ENCODE assay signal across 15 cellular contexts in the genomic region with DNA sequence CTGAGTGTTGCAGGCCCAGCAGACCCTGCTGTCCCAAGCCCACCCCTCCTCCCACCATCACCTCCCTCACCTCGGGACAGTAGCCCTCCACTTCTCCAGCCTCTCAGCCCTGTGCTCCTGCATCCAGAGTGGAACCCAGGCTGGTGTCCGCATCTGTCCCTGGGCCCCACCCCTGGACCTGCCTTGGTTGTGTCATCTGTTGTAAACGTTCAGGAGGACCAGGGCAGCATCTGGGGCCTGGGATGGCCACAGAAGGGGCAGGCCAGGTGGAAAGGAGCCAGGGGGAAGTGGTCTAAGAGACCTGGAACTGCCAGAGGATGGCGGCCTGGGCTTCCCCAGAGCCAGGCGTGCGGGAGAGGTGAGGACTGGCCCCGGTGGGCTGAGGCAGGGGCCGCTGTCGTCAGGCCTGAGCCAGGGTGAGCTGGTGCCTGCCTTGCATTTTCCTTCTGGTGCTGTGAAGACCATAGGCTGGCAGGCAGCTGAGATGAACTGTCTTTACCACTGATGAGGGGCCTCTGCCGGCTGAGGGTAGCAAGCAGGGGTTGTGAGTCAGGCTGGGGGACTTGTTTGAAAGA. TPM values are rescaled to one million over a fixed set of nuclear protein-coding genes. Genes with fewer than 3 reads are reported as not detected.
DNase-seq lines count a peak whose midpoint lies in the region; ATAC-seq and TF ChIP-seq lines count a peak whose summit lies in the region.
"Had no signal": no experiment of that assay in that cellular context is flagged by ENCODE, and none has a peak within 500 bp of the region (broad histone marks: within the 10 kb centered on the region; RNA-seq: fewer than 3 reads in every experiment).

No MANE protein-coding gene starts in this region.

- no peaks in the 10 kb centered on the region for H3K9me3 Mint-ChIP-seq in Calu3 (ENCODE audit: low read depth, unreplicated experiment)
- H3K9me3 Mint-ChIP-seq: activated naive CD4-positive, alpha-beta T cell treated with anti-CD3 and anti-CD28 coated beads, Interleukin-2, amount 50 U/mL, for 24 hours had no signal

- intact Hi-C loops in left lung (cut with DNase I) (no loop called here), Calu3 (cut with micrococcal nuclease; ENCODE audit: unreplicated experiment) (no loop called here)

- peak overlapping the region in 6 of 11 experiments; percentile 35 to 70 (median 62); a peak in 11 of 22 replicates for H3K9ac ChIP-seq in BLaER1 treated with 17β-estradiol and CSF1 and Interleukin-3, amounts not matched to agents 10 nM and 100 nM
- peak overlapping the region; percentile 54 for H3K9ac ChIP-seq in adipocyte (ENCODE audit: low read length)

- H3K27ac ChIP-seq in BLaER1 treated with 17β-estradiol and CSF1 and Interleukin-3, amounts not matched to agents 10 nM and 100 nM: peak overlapping the region in 8 of 11 experiments; percentile 19 to 80 (median 52); a peak in 12 of 22 replicates
- H3K27ac ChIP-seq in left lung (peak overlapping the region; percentile 65 to 78), skin epidermis (peak overlapping the region in 19 of 21 experiments; percentile 29 to 84 (median 59))

- H4K20me1 ChIP-seq in BLaER1 treated with 17β-estradiol and CSF1 and Interleukin-3, amounts not matched to agents 10 nM and 100 nM: no peaks in the 10 kb centered on the region

- no peak overlapping the region for H3K4me3 Mint-ChIP-seq in Calu3 (ENCODE audit: low read depth, unreplicated experiment)
- H3K4me3 Mint-ChIP-seq: activated naive CD4-positive, alpha-beta T cell treated with anti-CD3 and anti-CD28 coated beads, Interleukin-2, amount 50 U/mL, for 24 hours had no signal

- H3K36me3 ChIP-seq in BLaER1 treated with 17β-estradiol and CSF1 and Interleukin-3, amounts not matched to agents 10 nM and 100 nM: peaks cover 61 to 89% (median 79%) of the 10 kb centered on the region in 11 experiments
- H3K36me3 ChIP-seq in adipocyte (ENCODE audit: control insufficient read depth, insufficient read depth, low read length, severe bottlenecking) (peaks cover 45% of the 10 kb centered on the region), left lung (peaks cover 0 to 79% of the 10 kb centered on the region in 2 donors)

- H3K27ac Mint-ChIP-seq in Calu3 (ENCODE audit: unreplicated experiment): no peak overlapping the region
- H3K27ac Mint-ChIP-seq: activated naive CD4-positive, alpha-beta T cell treated with anti-CD3 and anti-CD28 coated beads, Interleukin-2, amount 50 U/mL, for 24 hours had no signal

- H3K4me1 Mint-ChIP-seq in Calu3 (ENCODE audit: low read depth, unreplicated experiment): no peaks in the 10 kb centered on the region
- H3K4me1 Mint-ChIP-seq: activated naive CD4-positive, alpha-beta T cell treated with anti-CD3 and anti-CD28 coated beads, Interleukin-2, amount 50 U/mL, for 24 hours had no signal

- H3K27me3 ChIP-seq in BLaER1 treated with 17β-estradiol and CSF1 and Interleukin-3, amounts not matched to agents 10 nM and 100 nM: no peaks in the 10 kb centered on the region
- H3K27me3 ChIP-seq in adipocyte (replicated peaks; ENCODE audit: control insufficient read depth, insufficient read depth, low read length) (no peaks in the 10 kb centered on the region), left lung (no peaks in the 10 kb centered on the region)
- H3K27me3 ChIP-seq: pancreas had no signal

- ATAC-seq in left lung: no peak
- no peak for ATAC-seq in HG03378 (IDR thresholded peaks at IDR 0.05; ENCODE audit: unreplicated experiment)
- ATAC-seq: pancreas had no signal

- DNase-seq in adipocyte (ENCODE audit: low read depth): no peak
- DNase-seq in left lung: peak in 1 of 2 donors; percentile 53
- no peak for DNase-seq in Calu3
- no peak for DNase-seq in GM03348 (ENCODE audit: low spot score)
- DNase-seq in GM20000 (ENCODE audit: low spot score): no peak
- DNase-seq: activated T-cell treated with anti-CD3 and anti-CD28 coated beads for 4 hours, GOT3, MV-4-11, NCI-H2107, SHP77 treated with DMSO at 0.1 percent for 48 hours had no signal

- CTCF ChIA-PET in Calu3 (lab: Charles Lee): no interaction called here

- peaks cover 26% of the 10 kb centered on the region for H3K36me3 Mint-ChIP-seq in Calu3 (ENCODE audit: insufficient read depth, unreplicated experiment)

- H3K27me3 Mint-ChIP-seq in Calu3 (ENCODE audit: unreplicated experiment): no peaks in the 10 kb centered on the region
- H3K27me3 Mint-ChIP-seq: activated naive CD4-positive, alpha-beta T cell treated with anti-CD3 and anti-CD28 coated beads, Interleukin-2, amount 50 U/mL, for 24 hours had no signal

- no peak for TF ChIP-seq CTCF in left lung (IDR thresholded peaks at IDR 0.05)
- TF ChIP-seq CTCF in Calu3 (IDR thresholded peaks at IDR 0.05; ENCODE audit: unreplicated experiment): no peak
- TF ChIP-seq CTCF in GM20000 (IDR thresholded peaks at IDR 0.05; ENCODE audit: extremely low read depth, missing control alignments): no peak

- peaks cover 31 to 73% (median 44%) of the 10 kb centered on the region in 10 experiments for H3K4me1 ChIP-seq in BLaER1 treated with 17β-estradiol and CSF1 and Interleukin-3, amounts not matched to agents 10 nM and 100 nM
- peaks cover 17% of the 10 kb centered on the region for H3K4me1 ChIP-seq in adipocyte (ENCODE audit: control insufficient read depth, insufficient read depth, low read length)
- peaks cover 0 to 13% of the 10 kb centered on the region in 2 donors for H3K4me1 ChIP-seq in left lung
- H3K4me1 ChIP-seq: pancreas had no signal

- no TSS peak for BruUV-seq in Calu3 (replicated peaks; lab: Mats Ljungman, UMichigan)

- no peak overlapping the region for H3K4me3 ChIP-seq in BLaER1 treated with 17β-estradiol and CSF1 and Interleukin-3, amounts not matched to agents 10 nM and 100 nM
- H3K4me3 ChIP-seq in adipocyte (ENCODE audit: low read length) (no peak overlapping the region), left lung (no peak overlapping the region), skin epidermis (no peak overlapping the region)
- H3K4me3 ChIP-seq: pancreas had no signal

- peak overlapping the region in 5 of 11 experiments; percentile 72 to 91 (median 81); a peak in 10 of 22 replicates for H3K4me2 ChIP-seq in BLaER1 treated with 17β-estradiol and CSF1 and Interleukin-3, amounts not matched to agents 10 nM and 100 nM

- no peaks in the 10 kb centered on the region for H3K9me3 ChIP-seq in BLaER1 treated with 17β-estradiol and CSF1 and Interleukin-3, amounts not matched to agents 10 nM and 100 nM (replicated peaks in 1 of 11)
- H3K9me3 ChIP-seq in adipocyte (ENCODE audit: control insufficient read depth, low read length) (no peaks in the 10 kb centered on the region), left lung (no peaks in the 10 kb centered on the region)
- H3K9me3 ChIP-seq: pancreas had no signal

RNA-seq across cellular contexts. Expression of gene MGAT3, which starts 26.1 kb away (rescaled TPM):
- total RNA-seq in left lung (1 to 10 TPM; 6.7 to 8.8 TPM), Calu3 (2022) (33.0 and 51.5 TPM in 2 replicates)

RNA-seq across cellular contexts. Expression of gene TAB1, which starts 31.1 kb away (rescaled TPM):
- 10 to 100 TPM; 20.5 to 21.5 TPM for total RNA-seq in left lung
- 31.8 and 34.6 TPM in 2 replicates for total RNA-seq in Calu3 (2022)
